In the genomic region with DNA sequence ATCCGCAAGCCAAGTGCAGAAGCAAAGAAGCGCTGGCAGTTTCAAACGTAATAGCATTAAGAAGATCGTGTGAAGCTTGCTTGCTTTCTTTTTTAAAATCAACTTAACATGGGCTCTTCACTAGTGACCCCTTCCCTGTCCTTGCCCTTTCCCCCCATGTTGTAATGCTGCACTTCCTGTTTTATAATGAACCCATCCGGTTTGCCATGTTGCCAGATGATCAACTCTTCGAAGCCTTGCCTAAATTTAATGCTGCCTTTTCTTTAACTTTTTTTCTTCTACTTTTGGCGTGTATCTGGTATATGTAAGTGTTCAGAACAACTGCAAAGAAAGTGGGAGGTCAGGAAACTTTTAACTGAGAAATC, we compare ENCODE assay signal across 31 cellular contexts. TPM values are rescaled to one million over a fixed set of nuclear protein-coding genes. Genes with fewer than 3 reads are reported as not detected.
DNase-seq lines count a peak whose midpoint lies in the region; ATAC-seq and TF ChIP-seq lines count a peak whose summit lies in the region.
"Had no signal": no experiment of that assay in that cellular context is flagged by ENCODE, and none has a peak within 500 bp of the region (broad histone marks: within the 10 kb centered on the region; RNA-seq: fewer than 3 reads in every experiment).

No MANE protein-coding gene starts in this region.

- H3K36me3 ChIP-seq in left ventricle myocardium inferior, result peaks cover 35% of the 10 kb centered on the region
- H3K36me3 ChIP-seq in H7 (replicated peaks; ENCODE audit: control insufficient read depth, insufficient read depth, low read length), result no peaks in the 10 kb centered on the region

- no peak overlapping the region for H3K27ac Mint-ChIP-seq in endothelial cell (ENCODE audit: unreplicated experiment)
- H3K27ac Mint-ChIP-seq in activated CD8-positive, alpha-beta memory T cell treated with anti-CD3 and anti-CD28 coated beads, Interleukin-2, amount 10 ng/mL, durations not matched to agents 7 days and 5 days, result no peak overlapping the region
- H3K27ac Mint-ChIP-seq: natural killer cell; T-helper 2 cell treated with Interferon-gamma antibody and Interleukin-4, amounts not matched to agents 5 μg/mL and 100 μg/mL, for 36 hours had no signal

- CTCF ChIA-PET in activated CD8-positive, alpha-beta memory T cell treated with anti-CD3 and anti-CD28 coated beads, Interleukin-2, amount 10 ng/mL, durations not matched to agents 7 days and 5 days (lab: Charles Lee), result no interaction called here

- H3K4me1 Mint-ChIP-seq in endothelial cell (ENCODE audit: unreplicated experiment), result no peaks in the 10 kb centered on the region
- peaks cover 15% of the 10 kb centered on the region for H3K4me1 Mint-ChIP-seq in activated T-cell treated with anti-CD3 and anti-CD28 coated beads, Interleukin-2, amount 50 U/mL, for 4 hours (ENCODE audit: low read depth)
- peaks cover 22% of the 10 kb centered on the region for H3K4me1 Mint-ChIP-seq in activated CD8-positive, alpha-beta memory T cell treated with anti-CD3 and anti-CD28 coated beads, Interleukin-2, amount 10 ng/mL, durations not matched to agents 7 days and 5 days
- H3K4me1 Mint-ChIP-seq: natural killer cell had no signal

- TF ChIP-seq CTCF in left ventricle myocardium inferior (IDR thresholded peaks at IDR 0.05; ENCODE audit: borderline replicate concordance), result no peak
- no peak for TF ChIP-seq CTCF in endothelial cell (IDR thresholded peaks at IDR 0.05; ENCODE audit: unreplicated experiment)

- DNase-seq in left ventricle myocardium superior (no peak), left ventricle myocardium inferior (no peak), NOMO-1 treated with DMSO at 0.1 percent for 48 hours (lab: John Stamatoyannopoulos, UW; ENCODE audit: unreplicated experiment) (peak; percentile 62), endothelial cell (ENCODE audit: low spot score) (no peak), DMS 273 (lab: John Stamatoyannopoulos, UW; ENCODE audit: unreplicated experiment) (no peak), H7 (no peak)
- no peak for DNase-seq in activated T-cell treated with anti-CD3 and anti-CD28 coated beads, Interleukin-2, amount 50 U/mL, for 4 hours
- no peak for DNase-seq in activated CD8-positive, alpha-beta memory T cell treated with anti-CD3 and anti-CD28 coated beads, Interleukin-2, amount 10 ng/mL, durations not matched to agents 7 days and 5 days
- DNase-seq: activated CD4-positive, alpha-beta T cell treated with anti-CD3 and anti-CD28 coated beads for 48 hours; activated CD8-positive, alpha-beta memory T cell treated with anti-CD3 and anti-CD28 coated beads for 24 hours; activated gamma-delta T cell treated with Interleukin-2 at 50 U/mL for 16 hours; activated T-cell treated with anti-CD3 and anti-CD28 coated beads, Interleukin-2, amount 50 U/mL, for 1 hour; central memory CD4-positive, alpha-beta T cell; DMS53; dorsolateral prefrontal cortex; H9; left colon; natural killer cell; NCI-H1092; NCI-H2029 treated with DMSO at 0.1 percent for 48 hours; NCI-H345; WERI-Rb-1 had no signal

- H3K4me3 ChIP-seq in left ventricle myocardium inferior (no peak overlapping the region), H7 (ENCODE audit: insufficient read depth, low read depth, low read length) (no peak overlapping the region)
- H3K4me3 ChIP-seq: dorsolateral prefrontal cortex, gastroesophageal sphincter, hepatocyte, smooth muscle cell, tibial nerve had no signal

- peaks cover 10% of the 10 kb centered on the region for H3K36me3 Mint-ChIP-seq in endothelial cell (ENCODE audit: low read depth, unreplicated experiment)
- H3K36me3 Mint-ChIP-seq in activated T-cell treated with anti-CD3 and anti-CD28 coated beads, Interleukin-2, amount 50 U/mL, for 4 hours (ENCODE audit: insufficient read depth), result peaks cover 9% of the 10 kb centered on the region
- H3K36me3 Mint-ChIP-seq in activated CD8-positive, alpha-beta memory T cell treated with anti-CD3 and anti-CD28 coated beads, Interleukin-2, amount 10 ng/mL, durations not matched to agents 7 days and 5 days, result peaks cover 3% of the 10 kb centered on the region
- H3K36me3 Mint-ChIP-seq: natural killer cell had no signal

- peak overlapping the region; percentile 11 for H3K4me3 Mint-ChIP-seq in endothelial cell (ENCODE audit: unreplicated experiment)
- H3K4me3 Mint-ChIP-seq in activated T-cell treated with anti-CD3 and anti-CD28 coated beads, Interleukin-2, amount 50 U/mL, for 4 hours, result no peak overlapping the region
- no peak overlapping the region for H3K4me3 Mint-ChIP-seq in activated CD8-positive, alpha-beta memory T cell treated with anti-CD3 and anti-CD28 coated beads, Interleukin-2, amount 10 ng/mL, durations not matched to agents 7 days and 5 days
- H3K4me3 Mint-ChIP-seq: H9; natural killer cell; T-helper 2 cell treated with Interferon-gamma antibody and Interleukin-4, amounts not matched to agents 5 μg/mL and 100 μg/mL, for 36 hours had no signal

- H3K27ac ChIP-seq in left ventricle myocardium inferior (replicated peaks), result no peak overlapping the region
- H3K27ac ChIP-seq: gastroesophageal sphincter, hepatocyte, KMS-11, RWPE1, tibial nerve, WERI-Rb-1 had no signal

- H3K9me3 Mint-ChIP-seq in endothelial cell (ENCODE audit: unreplicated experiment), result no peaks in the 10 kb centered on the region
- no peaks in the 10 kb centered on the region for H3K9me3 Mint-ChIP-seq in activated T-cell treated with anti-CD3 and anti-CD28 coated beads, Interleukin-2, amount 50 U/mL, for 4 hours
- H3K9me3 Mint-ChIP-seq in activated CD8-positive, alpha-beta memory T cell treated with anti-CD3 and anti-CD28 coated beads, Interleukin-2, amount 10 ng/mL, durations not matched to agents 7 days and 5 days (ENCODE audit: low read depth), result no peaks in the 10 kb centered on the region
- H3K9me3 Mint-ChIP-seq: H9; natural killer cell; T-helper 2 cell treated with Interferon-gamma antibody and Interleukin-4, amounts not matched to agents 5 μg/mL and 100 μg/mL, for 36 hours had no signal

- no peaks in the 10 kb centered on the region for H3K9me3 ChIP-seq in left ventricle myocardium inferior (replicated peaks)
- H3K9me3 ChIP-seq: gastroesophageal sphincter, tibial nerve had no signal

- no peaks in the 10 kb centered on the region for H3K27me3 ChIP-seq in left ventricle myocardium inferior (ENCODE audit: low read depth)
- no peaks in the 10 kb centered on the region for H3K27me3 ChIP-seq in H7 (ENCODE audit: control insufficient read depth, insufficient read depth, low read length)
- H3K27me3 ChIP-seq: dorsolateral prefrontal cortex, gastroesophageal sphincter, hepatocyte, tibial nerve had no signal

- H3K4me1 ChIP-seq in left ventricle myocardium inferior, result peaks cover 13% of the 10 kb centered on the region
- H3K4me1 ChIP-seq: gastroesophageal sphincter had no signal

- intact Hi-C loops in left ventricle myocardium superior (cut with micrococcal nuclease), result no loop called here
- intact Hi-C loops in left ventricle myocardium inferior (cut with micrococcal nuclease), result no loop called here

- no peaks in the 10 kb centered on the region for H3K27me3 Mint-ChIP-seq in endothelial cell (ENCODE audit: unreplicated experiment)
- H3K27me3 Mint-ChIP-seq in activated T-cell treated with anti-CD3 and anti-CD28 coated beads, Interleukin-2, amount 50 U/mL, for 4 hours (ENCODE audit: low read depth), result no peaks in the 10 kb centered on the region
- no peaks in the 10 kb centered on the region for H3K27me3 Mint-ChIP-seq in activated CD8-positive, alpha-beta memory T cell treated with anti-CD3 and anti-CD28 coated beads, Interleukin-2, amount 10 ng/mL, durations not matched to agents 7 days and 5 days

- ATAC-seq in left ventricle myocardium superior, result peak; percentile 17
- ATAC-seq in activated T-cell treated with anti-CD3 and anti-CD28 coated beads, Interleukin-2, amount 50 U/mL, for 4 hours, result no peak
- no peak for ATAC-seq in activated CD8-positive, alpha-beta memory T cell treated with anti-CD3 and anti-CD28 coated beads, Interleukin-2, amount 10 ng/mL, durations not matched to agents 7 days and 5 days
- ATAC-seq: left colon, natural killer cell, SK-N-SH treated with all-trans-retinoic acid at 6 μM for 48 hours had no signal

RNA-seq across cellular contexts. Expression of a gene that starts 17.4 kb away (rescaled TPM):
- total RNA-seq in left ventricle myocardium superior (15.8 TPM), left ventricle myocardium inferior (8.3 TPM), endothelial cell (ENCODE audit: unreplicated experiment) (0.92 TPM)
- 10 to 100 TPM in 2 of 3 donors, 1 to 10 TPM in 1; 9.9 to 11.0 (median 10.8) TPM for total RNA-seq in activated T-cell treated with anti-CD3 and anti-CD28 coated beads, Interleukin-2, amount 50 U/mL, for 4 hours
- 10 to 100 TPM; 23.9 to 35.5 TPM for total RNA-seq in activated CD8-positive, alpha-beta memory T cell treated with anti-CD3 and anti-CD28 coated beads, Interleukin-2, amount 10 ng/mL, durations not matched to agents 7 days and 5 days
- total RNA-seq in H7 (2014; rRNA removed; shearing (Covaris generic)), result 21.9 and 31.5 TPM in 2 replicates

RNA-seq across cellular contexts. Expression of a gene that starts 52.6 kb away (rescaled TPM):
- total RNA-seq in left ventricle myocardium superior, result 2.9 TPM
- 2.9 TPM for total RNA-seq in left ventricle myocardium inferior
- not detected for total RNA-seq in endothelial cell (ENCODE audit: unreplicated experiment)
- 10 to 100 TPM; 18.4 to 25.1 (median 19.4) TPM for total RNA-seq in activated T-cell treated with anti-CD3 and anti-CD28 coated beads, Interleukin-2, amount 50 U/mL, for 4 hours
- 10 to 100 TPM; 37.3 to 45.9 TPM for total RNA-seq in activated CD8-positive, alpha-beta memory T cell treated with anti-CD3 and anti-CD28 coated beads, Interleukin-2, amount 10 ng/mL, durations not matched to agents 7 days and 5 days
- not detected in 2 replicates for total RNA-seq in H7 (2014; rRNA removed; shearing (Covaris generic))
- total RNA-seq: A673, H9, smooth muscle cell had no signal
